Comparison of ENCODE assay signal across 10 cellular contexts in the genomic region with DNA sequence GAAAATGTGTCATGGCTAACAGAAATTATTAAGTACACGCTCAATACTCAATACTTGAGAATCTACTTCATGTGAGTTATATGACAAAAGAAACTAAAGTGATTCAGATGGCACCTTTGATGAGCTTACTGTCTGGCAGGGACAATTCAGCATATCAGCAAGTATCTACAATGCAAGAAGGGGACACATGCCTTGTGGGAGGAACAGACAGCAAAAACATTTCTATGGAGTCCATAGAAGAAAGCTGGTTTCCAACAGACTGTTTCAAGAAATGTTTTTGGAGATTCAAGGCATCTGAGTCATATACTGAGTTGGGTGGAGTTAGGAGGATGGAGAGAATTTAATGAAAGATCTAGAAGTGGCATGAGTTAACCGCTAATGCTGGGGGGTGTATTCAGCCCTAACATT. TPM values are rescaled to one million over a fixed set of nuclear protein-coding genes. Genes with fewer than 3 reads are reported as not detected.
DNase-seq lines count a peak whose midpoint lies in the region; ATAC-seq and TF ChIP-seq lines count a peak whose summit lies in the region.
"Had no signal": no experiment of that assay in that cellular context is flagged by ENCODE, and none has a peak within 500 bp of the region (broad histone marks: within the 10 kb centered on the region; RNA-seq: fewer than 3 reads in every experiment).

No MANE protein-coding gene starts in this region.

- H3K4me3 ChIP-seq in cardiac fibroblast (replicated peaks in 1 of 2; ENCODE audit: low read depth in 2 of 2, low read length in 2 of 2) (no peak overlapping the region), psoas muscle (no peak overlapping the region)

- H3K27me3 ChIP-seq in psoas muscle (ENCODE audit: insufficient read depth in 3 of 3, low read length in 2 of 3) = no peaks in the 10 kb centered on the region

- intact Hi-C loops in psoas muscle (cut with DNase I) = no loop called here

- H3K9me3 ChIP-seq in psoas muscle = no peaks in the 10 kb centered on the region

- 74 to 97% (median 95%) methylated on average over 2 of the region's 2 CpGs for WGBS in psoas muscle, 3 donors

- DNase-seq in cardiac fibroblast (ENCODE audit: low read depth in 2 of 2) (peak; percentile 31 to 49), psoas muscle (no peak), NCI-H2196 (lab: John Stamatoyannopoulos, UW; ENCODE audit: unreplicated experiment) (no peak), NCI-H1417 treated with DMSO at 0.1 percent for 48 hours (lab: John Stamatoyannopoulos, UW) (no peak), DMS153 (lab: John Stamatoyannopoulos, UW) (no peak)
- DNase-seq in stimulated activated CD4-positive, alpha-beta T cell treated with anti-CD3 and anti-CD28 coated beads, Interleukin-12 subunit alpha, Interleukin-12 subunit beta, amount 100 ng/mL, for 4 hours = no peak
- DNase-seq: CD4-positive, alpha-beta T cell; NCI-H1694 had no signal

- peaks cover 5 to 20% of the 10 kb centered on the region in 2 donors for H3K36me3 ChIP-seq in psoas muscle (ENCODE audit: insufficient read depth in 1 of 2, low read depth in 1 of 2)

- TF ChIP-seq CTCF in cardiac fibroblast (IDR thresholded peaks at IDR 0.05; ENCODE audit: low read depth, low read length) = no peak
- TF ChIP-seq CTCF in psoas muscle (IDR thresholded peaks at IDR 0.05) = no peak

- ATAC-seq in GM18502 (IDR thresholded peaks at IDR 0.05; ENCODE audit: poor library complexity, unreplicated experiment) (peak; percentile 40), HG02870 (IDR thresholded peaks at IDR 0.05; ENCODE audit: unreplicated experiment) (peak; percentile 57), psoas muscle (no peak)

- peak overlapping the region; percentile 7 for H3K27ac ChIP-seq in psoas muscle

- H3K4me1 ChIP-seq in psoas muscle = peaks cover 95% of the 10 kb centered on the region

RNA-seq across cellular contexts. Expression of a gene that starts 54.7 kb away (rescaled TPM):
- total RNA-seq in psoas muscle = 10 to 100 TPM; 54.3 to 93.1 (median 77.8) TPM
- 10 to 100 TPM; 13.3 to 61.9 (median 27.4) TPM for polyA plus RNA-seq in psoas muscle

Comparison
In these comparisons a context has a peak if more than half of its experiments do, and no peak if none do; other contexts are left out.
1. ATAC-seq: peak in GM18502 (single experiment) and HG02870 (single experiment); none in psoas muscle (0 of 4).
2. DNase-seq: peak in cardiac fibroblast (2 of 2); none in psoas muscle (0 of 2), stimulated activated CD4-positive, alpha-beta T cell treated with anti-CD3 and anti-CD28 coated beads, Interleukin-12 subunit alpha, Interleukin-12 subunit beta, amount 100 ng/mL, for 4 hours (single experiment), NCI-H2196 (single experiment), NCI-H1417 treated with DMSO at 0.1 percent for 48 hours (single experiment) and DMS153 (single experiment).